ENCODE assay signal across 1 cellular context in the genomic region with DNA sequence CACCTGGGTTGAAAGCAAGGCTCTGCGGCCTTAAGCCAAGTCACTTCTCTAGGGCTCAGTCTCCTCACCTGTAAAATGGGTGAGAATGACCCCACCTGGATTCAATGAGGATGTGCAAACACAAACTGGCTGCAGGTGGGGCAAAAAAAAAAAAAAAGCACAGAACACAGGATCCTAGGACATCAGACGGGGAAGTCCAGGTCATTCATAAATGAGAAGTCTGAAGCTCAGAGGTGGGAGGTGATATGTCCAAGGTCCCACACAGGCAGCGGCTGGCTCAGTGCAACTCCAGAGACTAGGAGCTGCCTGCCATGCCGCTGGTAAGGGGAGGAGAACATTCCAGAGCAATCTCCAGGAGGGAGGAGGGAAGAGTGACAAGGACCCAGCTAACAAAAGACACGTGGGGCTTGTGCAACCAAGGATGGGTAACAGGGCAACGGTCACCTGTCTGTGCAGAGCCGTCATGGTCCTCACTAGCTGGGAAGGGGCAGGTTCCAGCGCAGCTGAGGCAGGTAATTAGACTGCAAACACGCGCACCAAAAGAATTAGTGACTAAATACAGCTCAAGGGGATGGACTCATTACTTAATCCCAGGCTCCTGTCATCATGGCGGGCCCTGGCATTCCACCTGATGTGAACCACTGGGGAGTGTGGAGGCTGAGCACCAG.
TF ChIP-seq lines count a peak whose summit lies in the region.

No MANE protein-coding gene starts in this region.

TF ChIP-seq in HepG2, 621 proteins besides CTCF, POLR2A, EP300 and RAD21 (continued from another document and continues in another):
- TF ChIP-seq, protein P1, sequence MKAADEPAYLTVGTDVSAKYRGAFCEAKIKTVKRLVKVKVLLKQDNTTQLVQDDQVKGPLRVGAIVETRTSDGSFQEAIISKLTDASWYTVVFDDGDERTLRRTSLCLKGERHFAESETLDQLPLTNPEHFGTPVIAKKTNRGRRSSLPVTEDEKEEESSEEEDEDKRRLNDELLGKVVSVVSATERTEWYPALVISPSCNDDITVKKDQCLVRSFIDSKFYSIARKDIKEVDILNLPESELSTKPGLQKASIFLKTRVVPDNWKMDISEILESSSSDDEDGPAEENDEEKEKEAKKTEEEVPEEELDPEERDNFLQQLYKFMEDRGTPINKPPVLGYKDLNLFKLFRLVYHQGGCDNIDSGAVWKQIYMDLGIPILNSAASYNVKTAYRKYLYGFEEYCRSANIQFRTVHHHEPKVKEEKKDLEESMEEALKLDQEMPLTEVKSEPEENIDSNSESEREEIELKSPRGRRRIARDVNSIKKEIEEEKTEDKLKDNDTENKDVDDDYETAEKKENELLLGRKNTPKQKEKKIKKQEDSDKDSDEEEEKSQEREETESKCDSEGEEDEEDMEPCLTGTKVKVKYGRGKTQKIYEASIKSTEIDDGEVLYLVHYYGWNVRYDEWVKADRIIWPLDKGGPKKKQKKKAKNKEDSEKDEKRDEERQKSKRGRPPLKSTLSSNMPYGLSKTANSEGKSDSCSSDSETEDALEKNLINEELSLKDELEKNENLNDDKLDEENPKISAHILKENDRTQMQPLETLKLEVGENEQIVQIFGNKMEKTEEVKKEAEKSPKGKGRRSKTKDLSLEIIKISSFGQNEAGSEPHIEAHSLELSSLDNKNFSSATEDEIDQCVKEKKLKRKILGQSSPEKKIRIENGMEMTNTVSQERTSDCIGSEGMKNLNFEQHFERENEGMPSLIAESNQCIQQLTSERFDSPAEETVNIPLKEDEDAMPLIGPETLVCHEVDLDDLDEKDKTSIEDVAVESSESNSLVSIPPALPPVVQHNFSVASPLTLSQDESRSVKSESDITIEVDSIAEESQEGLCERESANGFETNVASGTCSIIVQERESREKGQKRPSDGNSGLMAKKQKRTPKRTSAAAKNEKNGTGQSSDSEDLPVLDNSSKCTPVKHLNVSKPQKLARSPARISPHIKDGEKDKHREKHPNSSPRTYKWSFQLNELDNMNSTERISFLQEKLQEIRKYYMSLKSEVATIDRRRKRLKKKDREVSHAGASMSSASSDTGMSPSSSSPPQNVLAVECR (CRISPR knock-in tag; IDR thresholded peaks at IDR 0.05; ENCODE audit: borderline replicate concordance) = peak; percentile 72
- TF ChIP-seq ZNF557 (CRISPR knock-in tag; IDR thresholded peaks at IDR 0.05) (peak; percentile 95; the same call in 1 of the 2 replicates), ZNF263 (CRISPR knock-in tag; IDR thresholded peaks at IDR 0.05) (peak; percentile 93), ZSCAN29 (CRISPR knock-in tag; conservative IDR thresholded peaks at IDR 0.05) (no peak), KMT2B (CRISPR knock-in tag; IDR thresholded peaks at IDR 0.05) (peak; percentile 52; the same call in 1 of the 2 replicates), ZNF773 (CRISPR knock-in tag; IDR thresholded peaks at IDR 0.05; ENCODE audit: borderline replicate concordance) (no peak), NRL (CRISPR knock-in tag; IDR thresholded peaks at IDR 0.05; ENCODE audit: borderline replicate concordance) (no peak; the same call in 1 of the 2 replicates), ZNF879 (CRISPR knock-in tag; IDR thresholded peaks at IDR 0.05) (no peak), ZNF326 (CRISPR knock-in tag; IDR thresholded peaks at IDR 0.05; ENCODE audit: borderline replicate concordance) (no peak), NFRKB (IDR thresholded peaks at IDR 0.05) (no peak), GLI4 (CRISPR knock-in tag; IDR thresholded peaks at IDR 0.05; ENCODE audit: borderline replicate concordance) (no peak), ZNF616 (CRISPR knock-in tag; IDR thresholded peaks at IDR 0.05; ENCODE audit: low read depth) (peak; percentile 36; the same call in 1 of the 2 replicates), FOSL2 (CRISPR knock-in tag; IDR thresholded peaks at IDR 0.05) (peak; percentile 21), MIXL1 (CRISPR knock-in tag; IDR thresholded peaks at IDR 0.05) (peak; percentile 41; the same call in 1 of the 2 replicates), ZNF441 (CRISPR knock-in tag; IDR thresholded peaks at IDR 0.05; ENCODE audit: borderline replicate concordance) (0 out of 2 replicates have a peak, but pooled peaks have one; percentile 26), MXD4 (CRISPR knock-in tag; IDR thresholded peaks at IDR 0.05) (peak; percentile 92), DMAP1 (CRISPR knock-in tag; IDR thresholded peaks at IDR 0.05) (peak; percentile 63; the same call in 1 of the 2 replicates), SOX5 (CRISPR knock-in tag; IDR thresholded peaks at IDR 0.05; ENCODE audit: borderline replicate concordance) (peak; percentile 85), RFXAP (CRISPR knock-in tag; IDR thresholded peaks at IDR 0.05; ENCODE audit: borderline replicate concordance) (peak; percentile 91; the same call in 1 of the 2 replicates), ZNF766 (CRISPR knock-in tag; IDR thresholded peaks at IDR 0.05; ENCODE audit: borderline replicate concordance) (peak; percentile 13; the same call in 1 of the 2 replicates), SAFB2 (CRISPR knock-in tag; IDR thresholded peaks at IDR 0.05; ENCODE audit: borderline replicate concordance, low read depth) (no peak; the same call in 1 of the 2 replicates), RCOR2 (CRISPR knock-in tag; IDR thresholded peaks at IDR 0.05) (peak; percentile 68), JUN (CRISPR knock-in tag; IDR thresholded peaks at IDR 0.05) (no peak), ZNF256 (CRISPR knock-in tag; conservative IDR thresholded peaks at IDR 0.05) (peak; percentile 28; the same call in 1 of the 2 replicates), CENPT (CRISPR knock-in tag; IDR thresholded peaks at IDR 0.05; ENCODE audit: low read depth) (no peak), ZNF205 (CRISPR knock-in tag; IDR thresholded peaks at IDR 0.05) (peak; percentile 66; the same call in 1 of the 2 replicates), ZNF468 (CRISPR knock-in tag; IDR thresholded peaks at IDR 0.05) (no peak), ARNT2 (CRISPR knock-in tag; IDR thresholded peaks at IDR 0.05; ENCODE audit: low read depth) (peak; percentile 74; the same call in 1 of the 2 replicates), SMAD1 (CRISPR knock-in tag; IDR thresholded peaks at IDR 0.05; ENCODE audit: borderline replicate concordance, low read depth) (peak; percentile 49; the same call in 1 of the 2 replicates)
- TF ChIP-seq, protein P2, sequence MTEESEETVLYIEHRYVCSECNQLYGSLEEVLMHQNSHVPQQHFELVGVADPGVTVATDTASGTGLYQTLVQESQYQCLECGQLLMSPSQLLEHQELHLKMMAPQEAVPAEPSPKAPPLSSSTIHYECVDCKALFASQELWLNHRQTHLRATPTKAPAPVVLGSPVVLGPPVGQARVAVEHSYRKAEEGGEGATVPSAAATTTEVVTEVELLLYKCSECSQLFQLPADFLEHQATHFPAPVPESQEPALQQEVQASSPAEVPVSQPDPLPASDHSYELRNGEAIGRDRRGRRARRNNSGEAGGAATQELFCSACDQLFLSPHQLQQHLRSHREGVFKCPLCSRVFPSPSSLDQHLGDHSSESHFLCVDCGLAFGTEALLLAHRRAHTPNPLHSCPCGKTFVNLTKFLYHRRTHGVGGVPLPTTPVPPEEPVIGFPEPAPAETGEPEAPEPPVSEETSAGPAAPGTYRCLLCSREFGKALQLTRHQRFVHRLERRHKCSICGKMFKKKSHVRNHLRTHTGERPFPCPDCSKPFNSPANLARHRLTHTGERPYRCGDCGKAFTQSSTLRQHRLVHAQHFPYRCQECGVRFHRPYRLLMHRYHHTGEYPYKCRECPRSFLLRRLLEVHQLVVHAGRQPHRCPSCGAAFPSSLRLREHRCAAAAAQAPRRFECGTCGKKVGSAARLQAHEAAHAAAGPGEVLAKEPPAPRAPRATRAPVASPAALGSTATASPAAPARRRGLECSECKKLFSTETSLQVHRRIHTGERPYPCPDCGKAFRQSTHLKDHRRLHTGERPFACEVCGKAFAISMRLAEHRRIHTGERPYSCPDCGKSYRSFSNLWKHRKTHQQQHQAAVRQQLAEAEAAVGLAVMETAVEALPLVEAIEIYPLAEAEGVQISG (CRISPR knock-in tag; IDR thresholded peaks at IDR 0.05) = peak; percentile 77
- TF ChIP-seq, protein P3, sequence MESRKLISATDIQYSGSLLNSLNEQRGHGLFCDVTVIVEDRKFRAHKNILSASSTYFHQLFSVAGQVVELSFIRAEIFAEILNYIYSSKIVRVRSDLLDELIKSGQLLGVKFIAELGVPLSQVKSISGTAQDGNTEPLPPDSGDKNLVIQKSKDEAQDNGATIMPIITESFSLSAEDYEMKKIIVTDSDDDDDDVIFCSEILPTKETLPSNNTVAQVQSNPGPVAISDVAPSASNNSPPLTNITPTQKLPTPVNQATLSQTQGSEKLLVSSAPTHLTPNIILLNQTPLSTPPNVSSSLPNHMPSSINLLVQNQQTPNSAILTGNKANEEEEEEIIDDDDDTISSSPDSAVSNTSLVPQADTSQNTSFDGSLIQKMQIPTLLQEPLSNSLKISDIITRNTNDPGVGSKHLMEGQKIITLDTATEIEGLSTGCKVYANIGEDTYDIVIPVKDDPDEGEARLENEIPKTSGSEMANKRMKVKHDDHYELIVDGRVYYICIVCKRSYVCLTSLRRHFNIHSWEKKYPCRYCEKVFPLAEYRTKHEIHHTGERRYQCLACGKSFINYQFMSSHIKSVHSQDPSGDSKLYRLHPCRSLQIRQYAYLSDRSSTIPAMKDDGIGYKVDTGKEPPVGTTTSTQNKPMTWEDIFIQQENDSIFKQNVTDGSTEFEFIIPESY (CRISPR knock-in tag; IDR thresholded peaks at IDR 0.05) = peak; percentile 24; the same call in 1 of the 2 replicates
- TF ChIP-seq, protein P4, sequence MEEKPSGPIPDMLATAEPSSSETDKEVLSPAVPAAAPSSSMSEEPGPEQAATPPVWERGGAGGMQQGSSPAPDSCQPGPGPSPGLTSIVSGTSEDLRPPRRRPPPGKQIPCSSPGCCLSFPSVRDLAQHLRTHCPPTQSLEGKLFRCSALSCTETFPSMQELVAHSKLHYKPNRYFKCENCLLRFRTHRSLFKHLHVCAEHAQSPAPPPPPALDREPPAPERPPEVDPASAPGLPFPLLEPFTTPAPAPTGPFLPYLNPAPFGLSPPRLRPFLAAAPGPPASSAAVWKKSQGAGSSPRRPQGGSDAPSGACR (CRISPR knock-in tag; IDR thresholded peaks at IDR 0.05) = no peak
- TF ChIP-seq, protein P5, sequence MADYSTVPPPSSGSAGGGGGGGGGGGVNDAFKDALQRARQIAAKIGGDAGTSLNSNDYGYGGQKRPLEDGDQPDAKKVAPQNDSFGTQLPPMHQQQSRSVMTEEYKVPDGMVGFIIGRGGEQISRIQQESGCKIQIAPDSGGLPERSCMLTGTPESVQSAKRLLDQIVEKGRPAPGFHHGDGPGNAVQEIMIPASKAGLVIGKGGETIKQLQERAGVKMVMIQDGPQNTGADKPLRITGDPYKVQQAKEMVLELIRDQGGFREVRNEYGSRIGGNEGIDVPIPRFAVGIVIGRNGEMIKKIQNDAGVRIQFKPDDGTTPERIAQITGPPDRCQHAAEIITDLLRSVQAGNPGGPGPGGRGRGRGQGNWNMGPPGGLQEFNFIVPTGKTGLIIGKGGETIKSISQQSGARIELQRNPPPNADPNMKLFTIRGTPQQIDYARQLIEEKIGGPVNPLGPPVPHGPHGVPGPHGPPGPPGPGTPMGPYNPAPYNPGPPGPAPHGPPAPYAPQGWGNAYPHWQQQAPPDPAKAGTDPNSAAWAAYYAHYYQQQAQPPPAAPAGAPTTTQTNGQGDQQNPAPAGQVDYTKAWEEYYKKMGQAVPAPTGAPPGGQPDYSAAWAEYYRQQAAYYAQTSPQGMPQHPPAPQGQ (CRISPR knock-in tag; IDR thresholded peaks at IDR 0.05; ENCODE audit: borderline replicate concordance) = no peak
- TF ChIP-seq, protein P6, sequence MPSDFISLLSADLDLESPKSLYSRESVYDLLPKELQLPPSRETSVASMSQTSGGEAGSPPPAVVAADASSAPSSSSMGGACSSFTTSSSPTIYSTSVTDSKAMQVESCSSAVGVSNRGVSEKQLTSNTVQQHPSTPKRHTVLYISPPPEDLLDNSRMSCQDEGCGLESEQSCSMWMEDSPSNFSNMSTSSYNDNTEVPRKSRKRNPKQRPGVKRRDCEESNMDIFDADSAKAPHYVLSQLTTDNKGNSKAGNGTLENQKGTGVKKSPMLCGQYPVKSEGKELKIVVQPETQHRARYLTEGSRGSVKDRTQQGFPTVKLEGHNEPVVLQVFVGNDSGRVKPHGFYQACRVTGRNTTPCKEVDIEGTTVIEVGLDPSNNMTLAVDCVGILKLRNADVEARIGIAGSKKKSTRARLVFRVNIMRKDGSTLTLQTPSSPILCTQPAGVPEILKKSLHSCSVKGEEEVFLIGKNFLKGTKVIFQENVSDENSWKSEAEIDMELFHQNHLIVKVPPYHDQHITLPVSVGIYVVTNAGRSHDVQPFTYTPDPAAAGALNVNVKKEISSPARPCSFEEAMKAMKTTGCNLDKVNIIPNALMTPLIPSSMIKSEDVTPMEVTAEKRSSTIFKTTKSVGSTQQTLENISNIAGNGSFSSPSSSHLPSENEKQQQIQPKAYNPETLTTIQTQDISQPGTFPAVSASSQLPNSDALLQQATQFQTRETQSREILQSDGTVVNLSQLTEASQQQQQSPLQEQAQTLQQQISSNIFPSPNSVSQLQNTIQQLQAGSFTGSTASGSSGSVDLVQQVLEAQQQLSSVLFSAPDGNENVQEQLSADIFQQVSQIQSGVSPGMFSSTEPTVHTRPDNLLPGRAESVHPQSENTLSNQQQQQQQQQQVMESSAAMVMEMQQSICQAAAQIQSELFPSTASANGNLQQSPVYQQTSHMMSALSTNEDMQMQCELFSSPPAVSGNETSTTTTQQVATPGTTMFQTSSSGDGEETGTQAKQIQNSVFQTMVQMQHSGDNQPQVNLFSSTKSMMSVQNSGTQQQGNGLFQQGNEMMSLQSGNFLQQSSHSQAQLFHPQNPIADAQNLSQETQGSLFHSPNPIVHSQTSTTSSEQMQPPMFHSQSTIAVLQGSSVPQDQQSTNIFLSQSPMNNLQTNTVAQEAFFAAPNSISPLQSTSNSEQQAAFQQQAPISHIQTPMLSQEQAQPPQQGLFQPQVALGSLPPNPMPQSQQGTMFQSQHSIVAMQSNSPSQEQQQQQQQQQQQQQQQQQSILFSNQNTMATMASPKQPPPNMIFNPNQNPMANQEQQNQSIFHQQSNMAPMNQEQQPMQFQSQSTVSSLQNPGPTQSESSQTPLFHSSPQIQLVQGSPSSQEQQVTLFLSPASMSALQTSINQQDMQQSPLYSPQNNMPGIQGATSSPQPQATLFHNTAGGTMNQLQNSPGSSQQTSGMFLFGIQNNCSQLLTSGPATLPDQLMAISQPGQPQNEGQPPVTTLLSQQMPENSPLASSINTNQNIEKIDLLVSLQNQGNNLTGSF (CRISPR knock-in tag; IDR thresholded peaks at IDR 0.05) = peak; percentile 88; the same call in 1 of the 2 replicates
- TF ChIP-seq, protein P7, sequence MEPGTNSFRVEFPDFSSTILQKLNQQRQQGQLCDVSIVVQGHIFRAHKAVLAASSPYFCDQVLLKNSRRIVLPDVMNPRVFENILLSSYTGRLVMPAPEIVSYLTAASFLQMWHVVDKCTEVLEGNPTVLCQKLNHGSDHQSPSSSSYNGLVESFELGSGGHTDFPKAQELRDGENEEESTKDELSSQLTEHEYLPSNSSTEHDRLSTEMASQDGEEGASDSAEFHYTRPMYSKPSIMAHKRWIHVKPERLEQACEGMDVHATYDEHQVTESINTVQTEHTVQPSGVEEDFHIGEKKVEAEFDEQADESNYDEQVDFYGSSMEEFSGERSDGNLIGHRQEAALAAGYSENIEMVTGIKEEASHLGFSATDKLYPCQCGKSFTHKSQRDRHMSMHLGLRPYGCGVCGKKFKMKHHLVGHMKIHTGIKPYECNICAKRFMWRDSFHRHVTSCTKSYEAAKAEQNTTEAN (CRISPR knock-in tag; conservative IDR thresholded peaks at IDR 0.05) = 0 out of 2 replicates have a peak, but pooled peaks have one; percentile 44
- TF ChIP-seq, protein P8, sequence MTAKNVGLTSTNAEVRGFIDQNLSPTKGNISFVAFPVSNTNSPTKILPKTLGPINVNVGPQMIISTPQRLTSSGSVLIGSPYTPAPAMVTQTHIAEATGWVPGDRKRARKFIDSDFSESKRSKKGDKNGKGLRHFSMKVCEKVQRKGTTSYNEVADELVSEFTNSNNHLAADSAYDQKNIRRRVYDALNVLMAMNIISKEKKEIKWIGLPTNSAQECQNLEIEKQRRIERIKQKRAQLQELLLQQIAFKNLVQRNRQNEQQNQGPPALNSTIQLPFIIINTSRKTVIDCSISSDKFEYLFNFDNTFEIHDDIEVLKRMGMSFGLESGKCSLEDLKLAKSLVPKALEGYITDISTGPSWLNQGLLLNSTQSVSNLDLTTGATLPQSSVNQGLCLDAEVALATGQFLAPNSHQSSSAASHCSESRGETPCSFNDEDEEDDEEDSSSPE (CRISPR knock-in tag; IDR thresholded peaks at IDR 0.05) = peak; percentile 92
